ENCODE assay signal across 11 cellular contexts in the genomic region with DNA sequence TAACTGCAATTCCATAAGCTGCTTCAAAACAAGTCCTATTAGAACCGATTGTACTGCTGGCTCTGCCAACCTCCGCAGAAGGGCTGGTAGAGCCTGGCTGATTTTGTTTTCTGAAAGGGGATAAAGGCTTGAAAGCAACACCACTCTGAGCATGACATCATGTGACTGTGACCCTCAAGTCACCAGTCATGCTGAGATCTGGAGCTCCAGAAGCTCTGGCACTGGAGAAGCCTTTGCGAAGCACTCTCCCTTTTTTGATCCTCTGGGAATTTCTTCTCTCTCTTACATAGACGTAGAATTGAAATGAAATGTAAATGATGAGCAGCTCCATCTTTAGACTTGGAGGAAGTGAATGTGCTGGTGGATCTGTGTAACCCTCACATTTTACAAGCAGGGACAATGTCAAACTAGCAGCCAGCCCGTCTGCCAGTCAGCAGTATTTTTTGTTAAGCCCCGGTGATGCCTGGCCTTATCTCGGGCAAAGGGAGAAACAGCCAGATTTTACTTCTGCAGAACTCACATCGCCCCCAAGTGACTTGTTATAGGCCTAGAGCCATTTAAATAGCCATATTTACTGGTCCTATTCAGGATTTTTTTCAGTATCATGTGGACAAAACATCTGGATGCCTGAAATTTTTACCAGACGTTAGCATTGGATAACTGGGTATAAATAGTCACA.
DNase-seq lines count a peak whose midpoint lies in the region; ATAC-seq and TF ChIP-seq lines count a peak whose summit lies in the region.
"Had no signal": no experiment of that assay in that cellular context is flagged by ENCODE, and none has a peak within 500 bp of the region (broad histone marks: within the 10 kb centered on the region; RNA-seq: fewer than 3 reads in every experiment).

No MANE protein-coding gene starts in this region.

- 69% methylated on average over 9 of the region's 9 CpGs for WGBS in prostate gland
- 66 to 75% (median 71%) methylated on average over 9 of the region's 9 CpGs for WGBS in adrenal gland, 4 donors

- H3K4me1 ChIP-seq in left ventricle myocardium inferior (peaks cover 65% of the 10 kb centered on the region), prostate gland (replicated peaks) (no peaks in the 10 kb centered on the region), adrenal gland (replicated peaks in 1 of 2) (no peaks in the 10 kb centered on the region)

- H3K4me3 ChIP-seq in left ventricle myocardium inferior (no peak overlapping the region), prostate gland (no peak overlapping the region), adrenal gland (no peak overlapping the region)

- peak overlapping the region; percentile 90 for H3K27ac ChIP-seq in angular gyrus (ENCODE audit: low read depth, low read length)
- H3K27ac ChIP-seq in left ventricle myocardium inferior (replicated peaks): peak overlapping the region; percentile 52
- H3K27ac ChIP-seq in prostate gland: no peak overlapping the region
- H3K27ac ChIP-seq in adrenal gland: no peak overlapping the region

- intact Hi-C loops in left ventricle myocardium inferior (cut with micrococcal nuclease) (loop anchor here (5.0 kb wide), 1 partner anchor 249 kb away; no protein-coding TSS in a partner anchor), prostate gland (cut with DNase I) (no loop called here), adrenal gland (cut with DNase I) (no loop called here)

- H3K27me3 ChIP-seq in left ventricle myocardium inferior (ENCODE audit: low read depth) (no peaks in the 10 kb centered on the region), prostate gland (replicated peaks; ENCODE audit: insufficient read depth) (no peaks in the 10 kb centered on the region), adrenal gland (no peaks in the 10 kb centered on the region)

- TF ChIP-seq POLR2A in prostate gland (IDR thresholded peaks at IDR 0.05) (no peak), adrenal gland (IDR thresholded peaks at IDR 0.05) (no peak)

- ATAC-seq in HG02852 (IDR thresholded peaks at IDR 0.05; ENCODE audit: unreplicated experiment): no peak

- DNase-seq in DMS153 (lab: John Stamatoyannopoulos, UW): peak; percentile 29
- no peak for DNase-seq in DMS153 treated with DMSO at 0.1 percent for 48 hours (lab: John Stamatoyannopoulos, UW; ENCODE audit: unreplicated experiment)
- DNase-seq in left ventricle myocardium inferior: no peak
- DNase-seq in stromal cell of bone marrow (ENCODE audit: low read depth): peak; percentile 16
- no peak for DNase-seq in prostate gland (ENCODE audit: low spot score)
- DNase-seq in adrenal gland: no peak
- DNase-seq: effector CD8-positive, alpha-beta T cell; NCI-H187; trophoblast cell had no signal

- TF ChIP-seq CTCF in left ventricle myocardium inferior (IDR thresholded peaks at IDR 0.05; ENCODE audit: borderline replicate concordance) (peak; percentile 35), prostate gland (IDR thresholded peaks at IDR 0.05) (no peak), adrenal gland (IDR thresholded peaks at IDR 0.05) (no peak)

- H3K9me3 ChIP-seq in left ventricle myocardium inferior (replicated peaks) (no peaks in the 10 kb centered on the region), prostate gland (no peaks in the 10 kb centered on the region), adrenal gland (replicated peaks in 1 of 3) (no peaks in the 10 kb centered on the region)

- H3K36me3 ChIP-seq in left ventricle myocardium inferior (no peaks in the 10 kb centered on the region), prostate gland (no peaks in the 10 kb centered on the region), adrenal gland (replicated peaks in 1 of 2) (no peaks in the 10 kb centered on the region)

Comparison
In these comparisons a context has a peak if more than half of its experiments do, and no peak if none do; other contexts are left out.
1. DNase-seq: peak in DMS153 (single experiment) and stromal cell of bone marrow (single experiment); none in DMS153 treated with DMSO at 0.1 percent for 48 hours (single experiment), left ventricle myocardium inferior (single experiment), prostate gland (single experiment) and adrenal gland (0 of 7).
2. H3K27ac ChIP-seq: peak in angular gyrus (single experiment) and left ventricle myocardium inferior (single experiment); none in prostate gland (0 of 2) and adrenal gland (0 of 5).